In the genomic region with DNA sequence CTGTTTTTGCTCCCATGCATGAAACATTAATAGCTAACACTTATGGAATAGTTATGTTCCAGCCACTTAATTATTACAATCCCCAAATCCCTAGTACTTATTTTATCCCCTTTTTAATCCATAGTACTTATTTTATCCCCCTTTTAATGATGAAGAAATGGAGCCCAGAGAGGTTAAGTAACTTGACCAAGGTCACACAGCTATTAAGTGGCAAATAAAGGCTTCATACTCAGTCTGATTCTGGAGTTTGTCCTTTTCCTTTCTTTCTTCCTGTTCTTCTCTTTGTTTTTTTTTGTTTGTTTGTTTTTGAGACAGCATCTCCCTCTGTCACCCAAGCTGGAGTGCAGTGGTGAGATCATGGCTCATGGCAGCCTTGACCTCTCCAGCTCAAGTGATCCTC, we compare ENCODE assay signal across 19 cellular contexts. TPM values are rescaled to one million over a fixed set of nuclear protein-coding genes. Genes with fewer than 3 reads are reported as not detected.
A peak's percentile ranks its signal among the peaks of the same experiment; 100 is the strongest.
DNase-seq lines count a peak whose midpoint lies in the region; ATAC-seq and TF ChIP-seq lines count a peak whose summit lies in the region.
"Had no signal": no experiment of that assay in that cellular context is flagged by ENCODE, and none has a peak within 500 bp of the region (broad histone marks: within the 10 kb centered on the region; RNA-seq: fewer than 3 reads in every experiment).

No MANE protein-coding gene starts in this region.

- no peak overlapping the region for H3K27ac ChIP-seq in CD8-positive, alpha-beta T cell (ENCODE audit: low read depth, low read length)
- H3K27ac ChIP-seq in naive thymus-derived CD4-positive, alpha-beta T cell (ENCODE audit: low read depth, low read length): no peak overlapping the region
- H3K27ac ChIP-seq: upper lobe of right lung had no signal

- POLR2A ChIA-PET in activated CD4-positive, alpha-beta T cell treated with anti-CD3 and anti-CD28 coated beads, Interleukin-2, amount 10 ng/mL, durations not matched to agents 7 days and 5 days (lab: Charles Lee): no interaction called here
- POLR2A ChIA-PET in CD8-positive, alpha-beta T cell (lab: Charles Lee): no interaction called here
- POLR2A ChIA-PET in activated B cell treated with CpG ODN at 0.5 μM for 24 hours (lab: Charles Lee): interaction anchor here (0.7 kb wide), 1 partner anchor 1232 kb away, joined by 5 read pairs; no protein-coding TSS in a partner anchor
- POLR2A ChIA-PET in naive thymus-derived CD4-positive, alpha-beta T cell (lab: Charles Lee): no interaction called here

- H3K4me3 Mint-ChIP-seq in activated CD4-positive, alpha-beta T cell treated with anti-CD3 and anti-CD28 coated beads, Interleukin-2, amount 10 ng/mL, durations not matched to agents 7 days and 5 days: peak overlapping the region; percentile 92
- H3K4me3 Mint-ChIP-seq in CD8-positive, alpha-beta T cell: peak overlapping the region; percentile 97
- peak overlapping the region; percentile 28 for H3K4me3 Mint-ChIP-seq in activated B cell treated with CpG ODN at 0.5 μM for 24 hours
- peak overlapping the region in 9 of 10 donors; percentile 22 to 100 (median 98) for H3K4me3 Mint-ChIP-seq in naive thymus-derived CD4-positive, alpha-beta T cell

- no peaks in the 10 kb centered on the region for H3K27me3 Mint-ChIP-seq in activated CD4-positive, alpha-beta T cell treated with anti-CD3 and anti-CD28 coated beads, Interleukin-2, amount 10 ng/mL, durations not matched to agents 7 days and 5 days
- no peaks in the 10 kb centered on the region for H3K27me3 Mint-ChIP-seq in CD8-positive, alpha-beta T cell (ENCODE audit: low read depth)
- H3K27me3 Mint-ChIP-seq in activated B cell treated with CpG ODN at 0.5 μM for 24 hours: no peaks in the 10 kb centered on the region
- no peaks in the 10 kb centered on the region for H3K27me3 Mint-ChIP-seq in naive thymus-derived CD4-positive, alpha-beta T cell

- ATAC-seq in CD8-positive, alpha-beta T cell: no peak
- ATAC-seq in activated B cell treated with CpG ODN at 0.5 μM for 24 hours (ENCODE audit: low read depth) (no peak), GM21367 (IDR thresholded peaks at IDR 0.05; ENCODE audit: unreplicated experiment) (no peak)
- ATAC-seq in naive thymus-derived CD4-positive, alpha-beta T cell: no peak
- ATAC-seq: upper lobe of right lung had no signal

- TF ChIP-seq CTCF in CD8-positive, alpha-beta T cell (IDR thresholded peaks at IDR 0.05): no peak
- TF ChIP-seq CTCF in activated B cell treated with CpG ODN at 0.5 μM for 24 hours (IDR thresholded peaks at IDR 0.05): no peak

- no peak overlapping the region for H3K4me3 ChIP-seq in CD8-positive, alpha-beta T cell (ENCODE audit: low read depth, low read length)
- no peak overlapping the region for H3K4me3 ChIP-seq in naive thymus-derived CD4-positive, alpha-beta T cell (ENCODE audit: low read length)

- H3K9me3 ChIP-seq in CD8-positive, alpha-beta T cell (ENCODE audit: low read length): no peaks in the 10 kb centered on the region
- no peaks in the 10 kb centered on the region for H3K9me3 ChIP-seq in naive thymus-derived CD4-positive, alpha-beta T cell (ENCODE audit: control insufficient read depth in 2 of 3, low read length in 3 of 3)
- H3K9me3 ChIP-seq: upper lobe of right lung had no signal

- H3K36me3 ChIP-seq in CD8-positive, alpha-beta T cell (ENCODE audit: insufficient read depth, low read length): no peaks in the 10 kb centered on the region
- peaks cover 0 to 6% (median 0%) of the 10 kb centered on the region in 3 experiments for H3K36me3 ChIP-seq in naive thymus-derived CD4-positive, alpha-beta T cell (ENCODE audit: control insufficient read depth in 2 of 3, insufficient read depth in 3 of 3, low read length in 3 of 3)

- no peaks in the 10 kb centered on the region for H3K9me3 Mint-ChIP-seq in activated CD4-positive, alpha-beta T cell treated with anti-CD3 and anti-CD28 coated beads, Interleukin-2, amount 10 ng/mL, durations not matched to agents 7 days and 5 days
- no peaks in the 10 kb centered on the region for H3K9me3 Mint-ChIP-seq in CD8-positive, alpha-beta T cell
- H3K9me3 Mint-ChIP-seq in activated B cell treated with CpG ODN at 0.5 μM for 24 hours: no peaks in the 10 kb centered on the region
- peaks cover 0 to 1% (median 0%) of the 10 kb centered on the region in 11 donors for H3K9me3 Mint-ChIP-seq in naive thymus-derived CD4-positive, alpha-beta T cell
- H3K9me3 Mint-ChIP-seq: T-helper 1 cell treated with Interleukin-12 subunit alpha and Interleukin-12 subunit beta and Interleukin-4 antibody, amounts not matched to agents 30 μg/mL and 1 μg/mL, for 36 hours had no signal

- peaks cover 22% of the 10 kb centered on the region for H3K4me1 Mint-ChIP-seq in activated CD4-positive, alpha-beta T cell treated with anti-CD3 and anti-CD28 coated beads, Interleukin-2, amount 10 ng/mL, durations not matched to agents 7 days and 5 days
- peaks cover 25% of the 10 kb centered on the region for H3K4me1 Mint-ChIP-seq in CD8-positive, alpha-beta T cell (ENCODE audit: low read depth)
- H3K4me1 Mint-ChIP-seq in activated B cell treated with CpG ODN at 0.5 μM for 24 hours: peaks cover 23% of the 10 kb centered on the region
- peaks cover 13 to 28% (median 22%) of the 10 kb centered on the region in 7 donors for H3K4me1 Mint-ChIP-seq in naive thymus-derived CD4-positive, alpha-beta T cell

- H3K27ac Mint-ChIP-seq in activated CD4-positive, alpha-beta T cell treated with anti-CD3 and anti-CD28 coated beads, Interleukin-2, amount 10 ng/mL, durations not matched to agents 7 days and 5 days: no peak overlapping the region
- no peak overlapping the region for H3K27ac Mint-ChIP-seq in CD8-positive, alpha-beta T cell
- no peak overlapping the region for H3K27ac Mint-ChIP-seq in activated B cell treated with CpG ODN at 0.5 μM for 24 hours
- peak overlapping the region in 3 of 9 donors; percentile 21 to 67 (median 28) for H3K27ac Mint-ChIP-seq in naive thymus-derived CD4-positive, alpha-beta T cell
- H3K27ac Mint-ChIP-seq: T-helper 1 cell treated with Interleukin-12 subunit alpha and Interleukin-12 subunit beta and Interleukin-4 antibody, amounts not matched to agents 30 μg/mL and 1 μg/mL, for 36 hours had no signal

- CTCF ChIA-PET in activated CD4-positive, alpha-beta T cell treated with anti-CD3 and anti-CD28 coated beads, Interleukin-2, amount 10 ng/mL, durations not matched to agents 7 days and 5 days (lab: Charles Lee): interaction anchor here (0.7 to 1.2 kb wide), 2 partner anchors 12 to 45 kb away, joined by 3 to 5 read pairs; no protein-coding TSS in a partner anchor
- CTCF ChIA-PET in CD8-positive, alpha-beta T cell (lab: Charles Lee): no interaction called here
- CTCF ChIA-PET in activated B cell treated with CpG ODN at 0.5 μM for 24 hours (lab: Charles Lee): no interaction called here
- CTCF ChIA-PET in naive thymus-derived CD4-positive, alpha-beta T cell (lab: Charles Lee): interaction anchor here (0.8 kb wide), 1 partner anchor 150 kb away, joined by 3 read pairs; the partner anchor contains the start of gene RPL39

- peaks cover 18% of the 10 kb centered on the region for H3K4me1 ChIP-seq in CD8-positive, alpha-beta T cell (ENCODE audit: insufficient read depth, low read length)
- peaks cover 8 to 15% of the 10 kb centered on the region in 2 donors for H3K4me1 ChIP-seq in naive thymus-derived CD4-positive, alpha-beta T cell (ENCODE audit: control insufficient read depth in 2 of 2, insufficient read depth in 2 of 2, low read length in 2 of 2)

- no peaks in the 10 kb centered on the region for H3K27me3 ChIP-seq in CD8-positive, alpha-beta T cell (ENCODE audit: insufficient read depth, low read length)
- H3K27me3 ChIP-seq in naive thymus-derived CD4-positive, alpha-beta T cell (ENCODE audit: control insufficient read depth in 2 of 2, insufficient read depth in 2 of 2, low read length in 2 of 2): no peaks in the 10 kb centered on the region
- H3K27me3 ChIP-seq: upper lobe of right lung had no signal

- intact Hi-C loops in CD8-positive, alpha-beta T cell (cut with DNase I, micrococcal nuclease): loop anchor here (5.0 to 10.0 kb wide), 4 partner anchors 149 to 477 kb away; partner anchors contain the start of genes SLC25A5 (in 2 of the 2), RPL39 (in 1 of the 2) and UBE2A (in 1 of the 2)
- intact Hi-C loops in activated B cell treated with CpG ODN at 0.5 μM for 24 hours (cut with micrococcal nuclease): no loop called here
- intact Hi-C loops in naive thymus-derived CD4-positive, alpha-beta T cell (cut with micrococcal nuclease): loop anchor here (5.0 to 10.0 kb wide), 4 partner anchors 89 to 707 kb away; partner anchors contain the start of genes LAMP2 (in 1 of the 2), PGRMC1 (in 1 of the 2), RPL39 (in 1 of the 2) and UPF3B (in 1 of the 2)

- DNase-seq in activated CD4-positive, alpha-beta T cell treated with anti-CD3 and anti-CD28 coated beads, Interleukin-2, amount 10 ng/mL, durations not matched to agents 7 days and 5 days: no peak
- no peak for DNase-seq in activated CD4-positive, alpha-beta T cell treated with anti-CD3 and anti-CD28 coated beads for 1 hour
- DNase-seq in CD8-positive, alpha-beta T cell: no peak
- no peak for DNase-seq in activated B cell treated with CpG ODN at 0.5 μM for 24 hours
- no peak for DNase-seq in naive thymus-derived CD4-positive, alpha-beta T cell
- DNase-seq in activated gamma-delta T cell (lab: John Stamatoyannopoulos, UW): no peak
- DNase-seq in NCI-H2107 treated with DMSO at 0.1 percent for 48 hours (lab: John Stamatoyannopoulos, UW; ENCODE audit: unreplicated experiment): no peak
- DNase-seq: ACHN; EL; mesendoderm; NCI-H1694 treated with DMSO at 0.1 percent for 48 hours; NK-92 treated with Interleukin-12 subunit alpha and Interleukin-12 subunit beta, amount 100 ng/mL, for 24 hours; stimulated activated naive CD4-positive, alpha-beta T cell; upper lobe of right lung had no signal

- H3K36me3 Mint-ChIP-seq in activated CD4-positive, alpha-beta T cell treated with anti-CD3 and anti-CD28 coated beads, Interleukin-2, amount 10 ng/mL, durations not matched to agents 7 days and 5 days (ENCODE audit: low read depth): peaks cover 2% of the 10 kb centered on the region
- H3K36me3 Mint-ChIP-seq in CD8-positive, alpha-beta T cell: peaks cover 13% of the 10 kb centered on the region
- peaks cover 13% of the 10 kb centered on the region for H3K36me3 Mint-ChIP-seq in activated B cell treated with CpG ODN at 0.5 μM for 24 hours (ENCODE audit: low read depth)
- peaks cover 0 to 6% (median 4%) of the 10 kb centered on the region in 5 donors for H3K36me3 Mint-ChIP-seq in naive thymus-derived CD4-positive, alpha-beta T cell

RNA-seq across cellular contexts. Expression of gene NKAP, which starts 2.2 kb away (rescaled TPM):
- 1 to 10 TPM; 7.3 to 8.4 TPM for total RNA-seq in activated CD4-positive, alpha-beta T cell treated with anti-CD3 and anti-CD28 coated beads, Interleukin-2, amount 10 ng/mL, durations not matched to agents 7 days and 5 days
- 10 to 100 TPM; 17.4 to 20.1 TPM for total RNA-seq in CD8-positive, alpha-beta T cell
- total RNA-seq in activated B cell treated with CpG ODN at 0.5 μM for 24 hours: 11.6 and 11.9 TPM in 2 replicates
- total RNA-seq in naive thymus-derived CD4-positive, alpha-beta T cell: 10 to 100 TPM in 4 of 5 experiments, 1 to 10 TPM in 1; 9.7 to 19.3 (median 14.9) TPM
- polyA plus RNA-seq in naive thymus-derived CD4-positive, alpha-beta T cell: 1 to 10 TPM; 4.2 to 6.0 TPM

RNA-seq across cellular contexts. Expression of gene AKAP14, which starts 45.6 kb away (rescaled TPM):
- not detected for total RNA-seq in activated CD4-positive, alpha-beta T cell treated with anti-CD3 and anti-CD28 coated beads, Interleukin-2, amount 10 ng/mL, durations not matched to agents 7 days and 5 days
- not detected for total RNA-seq in CD8-positive, alpha-beta T cell
- total RNA-seq in activated B cell treated with CpG ODN at 0.5 μM for 24 hours: not detected in 2 replicates
- not detected for total RNA-seq in naive thymus-derived CD4-positive, alpha-beta T cell
- not detected for polyA plus RNA-seq in naive thymus-derived CD4-positive, alpha-beta T cell
- total RNA-seq: HT1080, kidney epithelial cell, M059J, upper lobe of right lung had no signal

Comparison
In these comparisons a context has a peak if more than half of its experiments do, and no peak if none do; other contexts are left out.
1. H3K4me3 Mint-ChIP-seq: peak in every context shown above with its lines; median percentile 98 in naive thymus-derived CD4-positive, alpha-beta T cell; 97 in CD8-positive, alpha-beta T cell; 92 in activated CD4-positive, alpha-beta T cell treated with anti-CD3 and anti-CD28 coated beads, Interleukin-2, amount 10 ng/mL, durations not matched to agents 7 days and 5 days; 28 in activated B cell treated with CpG ODN at 0.5 μM for 24 hours.
2. CTCF ChIA-PET loops: an anchor here in activated CD4-positive, alpha-beta T cell treated with anti-CD3 and anti-CD28 coated beads, Interleukin-2, amount 10 ng/mL, durations not matched to agents 7 days and 5 days (0.7 to 1.2 kb wide) and naive thymus-derived CD4-positive, alpha-beta T cell (0.8 kb wide); none called in CD8-positive, alpha-beta T cell and activated B cell treated with CpG ODN at 0.5 μM for 24 hours.